9 cellular contexts compared by ENCODE assay signal in the genomic region with DNA sequence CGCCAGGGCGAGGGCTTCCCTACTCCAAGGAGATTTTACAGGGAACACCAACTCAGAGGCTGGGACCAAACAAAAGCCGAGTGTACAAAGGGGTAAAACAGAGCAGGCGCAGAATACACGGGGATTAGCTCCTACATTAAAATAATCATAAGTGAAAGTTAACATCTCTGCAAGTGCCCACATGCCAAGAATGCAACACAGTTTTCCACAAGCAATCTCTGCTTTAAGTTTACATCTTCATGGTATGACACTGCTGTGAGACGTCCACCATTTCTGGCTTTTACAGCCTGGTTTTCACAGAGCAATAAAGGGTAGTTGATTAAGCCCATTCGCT. TPM values are rescaled to one million over a fixed set of nuclear protein-coding genes. Genes with fewer than 3 reads are reported as not detected.
A peak's percentile ranks its signal among the peaks of the same experiment; 100 is the strongest.
DNase-seq lines count a peak whose midpoint lies in the region; ATAC-seq and TF ChIP-seq lines count a peak whose summit lies in the region.
"Had no signal": no experiment of that assay in that cellular context is flagged by ENCODE, and none has a peak within 500 bp of the region (broad histone marks: within the 10 kb centered on the region; RNA-seq: fewer than 3 reads in every experiment).

No MANE protein-coding gene starts in this region.

- ATAC-seq in upper lobe of left lung (ENCODE audit: low FRiP score in 2 of 2), result no peak
- ATAC-seq in GM21390 (IDR thresholded peaks at IDR 0.05; ENCODE audit: unreplicated experiment), result no peak
- ATAC-seq: K562 had no signal

- no peak overlapping the region for H3K4ac ChIP-seq in mesendoderm (ENCODE audit: low read depth, low read length)

- peaks cover 10% of the 10 kb centered on the region for H3K27me3 ChIP-seq in colonic mucosa
- no peaks in the 10 kb centered on the region for H3K27me3 ChIP-seq in mesendoderm (ENCODE audit: insufficient read depth, low read length, poor library complexity)
- H3K27me3 ChIP-seq in upper lobe of left lung, result peaks cover 0 to 8% (median 2%) of the 10 kb centered on the region in 4 donors

- TF ChIP-seq CTCF in colonic mucosa (IDR thresholded peaks at IDR 0.05) (no peak), upper lobe of left lung (IDR thresholded peaks at IDR 0.05) (no peak)

- no peak overlapping the region for H4K5ac ChIP-seq in mesendoderm (ENCODE audit: low read length)

- no peak overlapping the region for H2BK5ac ChIP-seq in mesendoderm (ENCODE audit: low read length)

- no peak overlapping the region for H3K23ac ChIP-seq in mesendoderm (ENCODE audit: low read length)

- H3K79me1 ChIP-seq in mesendoderm (ENCODE audit: low read length), result no peaks in the 10 kb centered on the region

- no peak overlapping the region for H3K18ac ChIP-seq in mesendoderm (ENCODE audit: low read length)

- no peak overlapping the region for H2BK120ac ChIP-seq in mesendoderm (ENCODE audit: low read depth, low read length)

- no peaks in the 10 kb centered on the region for H3K4me1 Mint-ChIP-seq in T-helper 2 cell treated with Interferon-gamma antibody and Interleukin-4, amounts not matched to agents 5 μg/mL and 100 μg/mL, for 36 hours (ENCODE audit: low read depth)

- no peaks in the 10 kb centered on the region for H3K9me3 Mint-ChIP-seq in T-helper 2 cell treated with Interferon-gamma antibody and Interleukin-4, amounts not matched to agents 5 μg/mL and 100 μg/mL, for 36 hours

- TF ChIP-seq POLR2A in upper lobe of left lung (IDR thresholded peaks at IDR 0.05), result no peak

- H3K27ac ChIP-seq in colonic mucosa, result peak overlapping the region; percentile 63
- peak overlapping the region; percentile 67 for H3K27ac ChIP-seq in mesendoderm (ENCODE audit: low read depth, low read length)
- peak overlapping the region; percentile 44 to 92 (median 84) for H3K27ac ChIP-seq in upper lobe of left lung

- H3K9me3 ChIP-seq in colonic mucosa (no peaks in the 10 kb centered on the region), upper lobe of left lung (no peaks in the 10 kb centered on the region)

- TF ChIP-seq EP300 in upper lobe of left lung (IDR thresholded peaks at IDR 0.05), result no peak

- peak overlapping the region; percentile 43 for H3K4me2 ChIP-seq in mesendoderm (ENCODE audit: low read length)

- H2BK15ac ChIP-seq in mesendoderm (replicated peaks; ENCODE audit: low read depth), result no peak overlapping the region

- WGBS in mesendoderm (ENCODE audit: extremely low coverage, insufficient coverage, low lambda C conversion rate), result no CpG with 5 or more reads among the region's 7 CpGs
- WGBS in upper lobe of left lung, 2 donors, result 10 to 13% methylated on average over 5 to 7 of the region's 7 CpGs

- H3K56ac ChIP-seq in mesendoderm (ENCODE audit: low read length), result peak overlapping the region; percentile 78

- H3K27ac Mint-ChIP-seq in T-helper 2 cell treated with Interferon-gamma antibody and Interleukin-4, amounts not matched to agents 5 μg/mL and 100 μg/mL, for 36 hours, result no peak overlapping the region

- intact Hi-C loops in colonic mucosa (cut with DNase I), result no loop called here

- no peaks in the 10 kb centered on the region for H3K36me3 Mint-ChIP-seq in T-helper 2 cell treated with Interferon-gamma antibody and Interleukin-4, amounts not matched to agents 5 μg/mL and 100 μg/mL, for 36 hours (ENCODE audit: low read depth)

- H4K8ac ChIP-seq in mesendoderm (ENCODE audit: low read depth, low read length), result no peak overlapping the region

- peak overlapping the region; percentile 46 for H3K4me3 ChIP-seq in colonic mucosa
- no peak overlapping the region for H3K4me3 ChIP-seq in mesendoderm (ENCODE audit: low read length)
- H3K4me3 ChIP-seq in upper lobe of left lung, result peak overlapping the region in 3 of 4 donors; percentile 43 to 61 (median 58)
- H3K4me3 ChIP-seq: K562 had no signal

- H3K36me3 ChIP-seq in colonic mucosa (no peaks in the 10 kb centered on the region), mesendoderm (ENCODE audit: control insufficient read depth, insufficient read depth, low read length) (no peaks in the 10 kb centered on the region), upper lobe of left lung (no peaks in the 10 kb centered on the region)

- peaks cover 36% of the 10 kb centered on the region for H3K27me3 Mint-ChIP-seq in T-helper 2 cell treated with Interferon-gamma antibody and Interleukin-4, amounts not matched to agents 5 μg/mL and 100 μg/mL, for 36 hours (ENCODE audit: low read depth)

- H3K4me3 Mint-ChIP-seq in T-helper 2 cell treated with Interferon-gamma antibody and Interleukin-4, amounts not matched to agents 5 μg/mL and 100 μg/mL, for 36 hours, result peak overlapping the region; percentile 47

- DNase-seq in T-helper 2 cell treated with Interferon-gamma antibody and Interleukin-4, amounts not matched to agents 5 μg/mL and 100 μg/mL, for 36 hours (ENCODE audit: low spot score), result no peak
- no peak for DNase-seq in T-helper 2 cell
- no peak for DNase-seq in colonic mucosa
- no peak for DNase-seq in mesendoderm
- no peak for DNase-seq in upper lobe of left lung
- no peak for DNase-seq in NOMO-1 (lab: John Stamatoyannopoulos, UW; ENCODE audit: unreplicated experiment in 2 of 2)
- DNase-seq in NCI-H524 treated with DMSO at 0.1 percent for 48 hours (lab: John Stamatoyannopoulos, UW), result no peak

- H3K4me1 ChIP-seq in colonic mucosa (peaks cover 4% of the 10 kb centered on the region), mesendoderm (ENCODE audit: control insufficient read depth, low read depth, low read length) (peaks cover 5% of the 10 kb centered on the region), upper lobe of left lung (peaks cover 0 to 9% (median 6%) of the 10 kb centered on the region in 4 donors)

- H3K9ac ChIP-seq in colonic mucosa (ENCODE audit: low read depth in 2 of 2, low read length in 2 of 2), result peak overlapping the region in 1 of 2 donors; percentile 40
- peak overlapping the region; percentile 14 for H3K9ac ChIP-seq in mesendoderm (ENCODE audit: low read length)

- no peaks in the 10 kb centered on the region for H3K79me2 ChIP-seq in mesendoderm (ENCODE audit: control insufficient read depth, insufficient read depth, low read length)

- no peak overlapping the region for H2AK5ac ChIP-seq in mesendoderm (ENCODE audit: low read length)

RNA-seq across cellular contexts. Expression of a gene that starts 0.5 kb away (rescaled TPM):
- total RNA-seq in colonic mucosa (1 to 10 TPM; 1.3 to 8.0 TPM), upper lobe of left lung (10 to 100 TPM; 11.5 to 50.5 (median 38.3) TPM)
- 12.8 TPM for polyA plus RNA-seq in mesendoderm (2013, experiment 1 of 2)
- 12.6 TPM for polyA plus RNA-seq in mesendoderm (2013, experiment 2 of 2)
